Comparison of ENCODE assay signal across 7 cellular contexts in the genomic region with DNA sequence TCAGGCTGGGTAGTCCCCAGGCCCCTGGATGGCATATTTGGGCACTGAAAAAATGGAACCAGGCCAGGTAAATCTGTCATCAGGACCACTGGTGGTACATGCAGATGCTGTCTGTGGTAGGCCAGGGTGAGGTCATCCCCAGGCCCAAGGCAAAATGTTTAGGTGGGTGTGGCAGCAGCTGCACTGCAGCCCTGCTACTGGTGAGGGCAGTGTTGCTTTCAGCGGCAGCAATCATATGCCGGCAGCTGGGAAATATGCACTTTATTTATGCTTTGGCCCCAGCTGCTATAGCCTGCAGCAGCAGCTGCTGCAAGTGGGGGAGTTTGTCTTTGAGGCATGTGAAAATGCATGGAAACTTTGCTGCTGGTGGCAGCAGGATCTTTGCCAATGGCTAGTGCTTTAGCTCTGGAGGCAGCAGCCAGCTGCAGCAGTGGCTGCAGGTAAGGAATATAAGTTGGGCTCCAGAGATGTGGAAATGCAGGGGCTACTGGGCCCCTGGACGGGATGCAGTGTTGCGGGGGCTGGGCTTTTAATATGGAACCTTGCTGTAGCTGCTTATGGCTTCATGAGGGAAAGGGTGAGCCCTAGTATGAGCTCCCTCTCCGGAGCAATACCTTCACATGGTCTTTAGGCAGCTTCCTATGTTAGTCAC.
DNase-seq lines count a peak whose midpoint lies in the region; ATAC-seq and TF ChIP-seq lines count a peak whose summit lies in the region.

No MANE protein-coding gene starts in this region.

- H3K36me3 ChIP-seq in PC-9 (ENCODE audit: low read depth) = no peaks in the 10 kb centered on the region
- no peaks in the 10 kb centered on the region for H3K36me3 ChIP-seq in gastrocnemius medialis

- ATAC-seq in GM19468 (IDR thresholded peaks at IDR 0.05; ENCODE audit: extremely low read depth, unreplicated experiment) (peak; percentile 57), HG03520 (IDR thresholded peaks at IDR 0.05; ENCODE audit: unreplicated experiment) (peak; percentile 54), gastrocnemius medialis (no peak)

- H3F3A ChIP-seq in PC-9 (ENCODE audit: insufficient read depth, low read depth) = no peaks in the 10 kb centered on the region

- no peak for TF ChIP-seq POLR2A in gastrocnemius medialis (IDR thresholded peaks at IDR 0.05)

- in situ Hi-C loops in gastrocnemius medialis (cut with MboI; ENCODE audit: low sequenced_read_pairs in 4 of 4) = no loop called here

- H3K27me3 ChIP-seq in PC-9 (ENCODE audit: insufficient read depth, low read depth) (peaks cover 7% of the 10 kb centered on the region; the same call in 1 of the 2 replicates), gastrocnemius medialis (no peaks in the 10 kb centered on the region)

- POLR2A ChIA-PET in PC-9 (lab: Charles Lee; ENCODE audit: unreplicated experiment) = no interaction called here

- CTCF ChIA-PET in PC-9 (lab: Charles Lee) = no interaction called here

- no TSS peak for BruUV-seq in PC-9 (replicated peaks; lab: Mats Ljungman, UMichigan)

- no peak overlapping the region for H2AFZ ChIP-seq in PC-9

- H3K79me2 ChIP-seq in PC-9 (ENCODE audit: low read depth) = no peaks in the 10 kb centered on the region

- H3K4me3 ChIP-seq in PC-9 (no peak overlapping the region), gastrocnemius medialis (no peak overlapping the region)

- DNase-seq in PC-9 (no peak), iPS DF 4.7 (ENCODE audit: extremely low read depth, low spot score) (peak; percentile 16), amniotic stem cell (lab: John Stamatoyannopoulos, UW) (no peak), gastrocnemius medialis (no peak)

- TF ChIP-seq CTCF in GM12872 (IDR thresholded peaks at IDR 0.05; ENCODE audit: insufficient read depth, low read depth, low read length) (peak; percentile 78), PC-9 (conservative IDR thresholded peaks at IDR 0.05) (peak; percentile 39; the same call in 1 of the 2 replicates), gastrocnemius medialis (IDR thresholded peaks at IDR 0.05 in 4 of 5, conservative IDR thresholded peaks at IDR 0.05 in 1 of 5) (no peak)

- H3K9me3 ChIP-seq in PC-9 (ENCODE audit: insufficient read depth, low read depth) (no peaks in the 10 kb centered on the region), gastrocnemius medialis (no peaks in the 10 kb centered on the region)

- H3K4me1 ChIP-seq in PC-9 (replicated peaks; ENCODE audit: insufficient read depth) (no peaks in the 10 kb centered on the region), gastrocnemius medialis (no peaks in the 10 kb centered on the region)

- H4K20me1 ChIP-seq in PC-9 (ENCODE audit: insufficient read depth) = no peaks in the 10 kb centered on the region; the same call in 1 of the 2 replicates

- H3K27ac ChIP-seq in PC-9 (no peak overlapping the region), gastrocnemius medialis (no peak overlapping the region)

- no peaks in the 10 kb centered on the region for H3K9me2 ChIP-seq in PC-9 (ENCODE audit: insufficient read depth)

- no peak overlapping the region for H3K4me2 ChIP-seq in PC-9

- intact Hi-C loops in PC-9 (cut with micrococcal nuclease; ENCODE audit: unreplicated experiment) (no loop called here), gastrocnemius medialis (cut with DNase I; ENCODE audit: low total_unique reads) (no loop called here)

Comparison
In these comparisons a context has a peak if more than half of its experiments do, and no peak if none do; other contexts are left out.
1. CTCF ChIP-seq: peak in GM12872 (single experiment) and PC-9 (single experiment); none in gastrocnemius medialis (0 of 5).
2. ATAC-seq: peak in GM19468 (single experiment) and HG03520 (single experiment); none in gastrocnemius medialis (0 of 2).